Comparison of ENCODE assay signal across 27 cellular contexts in the genomic region with DNA sequence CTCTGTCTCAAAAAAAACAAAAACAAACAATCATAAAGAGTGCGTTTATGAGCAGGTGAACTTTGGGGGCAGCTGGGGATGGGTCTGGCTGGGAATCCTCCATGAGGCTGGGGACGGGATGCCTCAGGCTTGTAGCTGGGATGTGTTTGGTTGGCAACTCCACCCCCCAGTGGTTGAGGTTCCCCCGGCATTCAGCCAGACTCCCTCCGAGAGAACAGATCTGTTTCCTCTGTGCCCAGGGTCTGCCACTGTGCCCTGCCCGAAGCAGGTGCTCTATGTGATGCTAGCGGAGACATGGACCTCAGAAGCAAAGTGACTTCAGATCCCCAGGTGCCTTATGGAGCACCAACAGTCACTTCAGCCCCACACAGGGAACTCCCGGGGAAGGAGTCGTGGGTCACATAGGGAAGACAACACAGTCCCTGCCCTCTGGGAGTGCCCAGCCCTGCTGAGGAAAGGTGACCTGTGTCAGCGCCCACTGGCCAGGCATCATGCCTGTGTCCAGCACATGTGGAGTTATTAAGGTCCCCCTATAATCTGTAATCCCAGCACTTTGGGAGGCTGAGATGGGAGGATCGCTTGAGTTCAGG. TPM values are rescaled to one million over a fixed set of nuclear protein-coding genes. Genes with fewer than 3 reads are reported as not detected.
"Had no signal": no experiment of that assay in that cellular context is flagged by ENCODE, and none has a peak within 500 bp of the region (broad histone marks: within the 10 kb centered on the region; RNA-seq: fewer than 3 reads in every experiment).

No MANE protein-coding gene starts in this region.

- H3K9me3 ChIP-seq: left lung, lower lobe of right lung, neutrophil, ovary, prostate gland, spleen, suprapubic skin, thoracic aorta, tibial artery, uterus had no signal

- H3K27ac ChIP-seq: left lung, lower lobe of right lung, neural progenitor cell, neutrophil, ovary, prostate gland, spleen, suprapubic skin, thoracic aorta, tibial artery, uterus had no signal

- H3K4me1 ChIP-seq: lower lobe of right lung, neural progenitor cell, prostate gland, suprapubic skin, uterus had no signal

- H3K9ac ChIP-seq: neural progenitor cell had no signal

- H3K27me3 Mint-ChIP-seq: naive thymus-derived CD8-positive, alpha-beta T cell; stimulated activated naive CD8-positive, alpha-beta T cell treated with anti-CD3 and anti-CD28 coated beads, Interleukin-15, Interleukin-2, amounts not matched to agents 100 ng/mL and 50 ng/mL, for 24 hours had no signal

- DNase-seq: hippocampal formation; left colon; left lung; lower lobe of right lung; mammary epithelial cell; mesenchymal stem cell; naive thymus-derived CD8-positive, alpha-beta T cell; occipital lobe; ovary; retina; right cardiac atrium; small intestine; spleen; stimulated activated CD4-positive, alpha-beta T cell treated with anti-CD3 and anti-CD28 coated beads, Interleukin-4, amount 100 ng/mL, for 24 hours; stimulated activated naive CD4-positive, alpha-beta T cell; tibial artery; trophoblast cell; uterus had no signal

- H3K36me3 ChIP-seq: left lung, lower lobe of right lung, neural progenitor cell, neutrophil, ovary, prostate gland, spleen, suprapubic skin, thoracic aorta, tibial artery, uterus had no signal

- H3K27me3 ChIP-seq: left lung, neural progenitor cell, neutrophil, ovary, spleen, suprapubic skin, tibial artery, uterus had no signal

- H3K4me3 Mint-ChIP-seq: naive thymus-derived CD8-positive, alpha-beta T cell; nephron; neural progenitor cell; stimulated activated effector memory CD8-positive, alpha-beta T cell treated with anti-CD3 and anti-CD28 coated beads, Interleukin-12 subunit alpha, Interleukin-12 subunit beta, amount 100 ng/mL, for 72 hours; stimulated activated naive CD8-positive, alpha-beta T cell treated with anti-CD3 and anti-CD28 coated beads, Interleukin-15, Interleukin-2, amounts not matched to agents 100 ng/mL and 50 ng/mL, for 24 hours had no signal

- FAIRE-seq: keratinocyte, small intestine had no signal

- H2AFZ ChIP-seq: neural progenitor cell had no signal

- H3K4me1 Mint-ChIP-seq: naive thymus-derived CD8-positive, alpha-beta T cell; nephron; stimulated activated effector memory CD8-positive, alpha-beta T cell treated with anti-CD3 and anti-CD28 coated beads, Interleukin-12 subunit alpha, Interleukin-12 subunit beta, amount 100 ng/mL, for 72 hours had no signal

- H3K9me3 Mint-ChIP-seq: naive thymus-derived CD8-positive, alpha-beta T cell; nephron; neural progenitor cell; stimulated activated effector memory CD8-positive, alpha-beta T cell treated with anti-CD3 and anti-CD28 coated beads, Interleukin-12 subunit alpha, Interleukin-12 subunit beta, amount 100 ng/mL, for 72 hours; stimulated activated naive CD8-positive, alpha-beta T cell treated with anti-CD3 and anti-CD28 coated beads, Interleukin-15, Interleukin-2, amounts not matched to agents 100 ng/mL and 50 ng/mL, for 24 hours had no signal

- H3K36me3 Mint-ChIP-seq: naive thymus-derived CD8-positive, alpha-beta T cell; neural progenitor cell; stimulated activated effector memory CD8-positive, alpha-beta T cell treated with anti-CD3 and anti-CD28 coated beads, Interleukin-12 subunit alpha, Interleukin-12 subunit beta, amount 100 ng/mL, for 72 hours had no signal

- H3K27ac Mint-ChIP-seq: naive thymus-derived CD8-positive, alpha-beta T cell; nephron; neural progenitor cell; stimulated activated effector memory CD8-positive, alpha-beta T cell treated with anti-CD3 and anti-CD28 coated beads, Interleukin-12 subunit alpha, Interleukin-12 subunit beta, amount 100 ng/mL, for 72 hours had no signal

- H3K4me2 ChIP-seq: neural progenitor cell had no signal

- H3K4me3 ChIP-seq: left lung, lower lobe of right lung, neural progenitor cell, ovary, prostate gland, spleen, suprapubic skin, thoracic aorta, tibial artery, uterus had no signal

RNA-seq across cellular contexts. Expression of gene GTF2IRD1, which starts 29.3 kb away (rescaled TPM):
- polyA plus RNA-seq: naive thymus-derived CD8-positive, alpha-beta T cell had no signal
